Comparison of ENCODE assay signal across 2 cellular contexts in the genomic region with DNA sequence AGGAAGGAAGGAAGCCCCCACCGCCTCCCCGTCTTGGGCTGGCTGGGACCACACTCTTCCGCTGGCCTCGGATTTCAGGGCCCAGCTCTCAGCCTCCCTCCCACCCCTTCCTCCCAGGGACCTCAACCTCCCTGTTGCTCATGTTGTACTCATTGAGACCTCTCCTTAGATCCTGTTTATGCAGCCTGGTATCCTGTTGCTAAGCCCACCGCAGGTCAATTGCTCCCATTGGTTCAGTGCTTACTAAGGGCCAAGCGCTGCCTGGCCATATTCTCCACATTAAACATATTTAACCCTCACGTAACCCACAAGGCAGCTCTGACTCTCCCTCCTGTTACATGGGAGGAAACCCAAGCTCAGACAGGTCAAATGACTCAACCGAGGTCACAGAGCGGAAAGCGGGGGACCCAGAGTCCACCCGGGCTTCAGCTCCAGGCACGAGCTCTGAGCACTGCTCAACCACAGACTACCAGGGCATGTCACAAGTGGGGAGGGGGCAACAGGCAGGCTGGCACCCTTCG.
TF ChIP-seq lines count a peak whose summit lies in the region.

No MANE protein-coding gene starts in this region.

TF ChIP-seq in K562, 482 proteins besides CTCF, POLR2A, EP300 and RAD21:
- TF ChIP-seq U2AF1 (optimal IDR thresholded peaks at IDR 0.05; ENCODE audit: low read depth, low read length) (no peak), ATF3 (IDR thresholded peaks at IDR 0.05) (0 out of 2 replicates have a peak, but pooled peaks have one; percentile 11), ATF3 (CRISPR knock-in tag; conservative IDR thresholded peaks at IDR 0.05) (no peak), ZNF277 (CRISPR knock-in tag; IDR thresholded peaks at IDR 0.05; ENCODE audit: borderline replicate concordance) (no peak), ETS2 (tag; IDR thresholded peaks at IDR 0.05; ENCODE audit: borderline replicate concordance, poor library complexity, severe bottlenecking) (no peak), RBM34 (IDR thresholded peaks at IDR 0.05; ENCODE audit: borderline replicate concordance, insufficient read depth, low read length) (no peak), NR2C2 (CRISPR knock-in tag; IDR thresholded peaks at IDR 0.05) (no peak), NR2C2 (tag; IDR thresholded peaks at IDR 0.05) (0 out of 2 replicates have a peak, but pooled peaks have one; percentile 48), JUND (IDR thresholded peaks at IDR 0.05; ENCODE audit: borderline replicate concordance, low read depth, low read length) (peak; percentile 46; the same call in 1 of the 2 replicates), JUND (tag; IDR thresholded peaks at IDR 0.05; ENCODE audit: borderline replicate concordance, low read depth, low read length) (no peak), CAMTA2 (CRISPR knock-in tag; conservative IDR thresholded peaks at IDR 0.05) (no peak)
- TF ChIP-seq, protein P1, sequence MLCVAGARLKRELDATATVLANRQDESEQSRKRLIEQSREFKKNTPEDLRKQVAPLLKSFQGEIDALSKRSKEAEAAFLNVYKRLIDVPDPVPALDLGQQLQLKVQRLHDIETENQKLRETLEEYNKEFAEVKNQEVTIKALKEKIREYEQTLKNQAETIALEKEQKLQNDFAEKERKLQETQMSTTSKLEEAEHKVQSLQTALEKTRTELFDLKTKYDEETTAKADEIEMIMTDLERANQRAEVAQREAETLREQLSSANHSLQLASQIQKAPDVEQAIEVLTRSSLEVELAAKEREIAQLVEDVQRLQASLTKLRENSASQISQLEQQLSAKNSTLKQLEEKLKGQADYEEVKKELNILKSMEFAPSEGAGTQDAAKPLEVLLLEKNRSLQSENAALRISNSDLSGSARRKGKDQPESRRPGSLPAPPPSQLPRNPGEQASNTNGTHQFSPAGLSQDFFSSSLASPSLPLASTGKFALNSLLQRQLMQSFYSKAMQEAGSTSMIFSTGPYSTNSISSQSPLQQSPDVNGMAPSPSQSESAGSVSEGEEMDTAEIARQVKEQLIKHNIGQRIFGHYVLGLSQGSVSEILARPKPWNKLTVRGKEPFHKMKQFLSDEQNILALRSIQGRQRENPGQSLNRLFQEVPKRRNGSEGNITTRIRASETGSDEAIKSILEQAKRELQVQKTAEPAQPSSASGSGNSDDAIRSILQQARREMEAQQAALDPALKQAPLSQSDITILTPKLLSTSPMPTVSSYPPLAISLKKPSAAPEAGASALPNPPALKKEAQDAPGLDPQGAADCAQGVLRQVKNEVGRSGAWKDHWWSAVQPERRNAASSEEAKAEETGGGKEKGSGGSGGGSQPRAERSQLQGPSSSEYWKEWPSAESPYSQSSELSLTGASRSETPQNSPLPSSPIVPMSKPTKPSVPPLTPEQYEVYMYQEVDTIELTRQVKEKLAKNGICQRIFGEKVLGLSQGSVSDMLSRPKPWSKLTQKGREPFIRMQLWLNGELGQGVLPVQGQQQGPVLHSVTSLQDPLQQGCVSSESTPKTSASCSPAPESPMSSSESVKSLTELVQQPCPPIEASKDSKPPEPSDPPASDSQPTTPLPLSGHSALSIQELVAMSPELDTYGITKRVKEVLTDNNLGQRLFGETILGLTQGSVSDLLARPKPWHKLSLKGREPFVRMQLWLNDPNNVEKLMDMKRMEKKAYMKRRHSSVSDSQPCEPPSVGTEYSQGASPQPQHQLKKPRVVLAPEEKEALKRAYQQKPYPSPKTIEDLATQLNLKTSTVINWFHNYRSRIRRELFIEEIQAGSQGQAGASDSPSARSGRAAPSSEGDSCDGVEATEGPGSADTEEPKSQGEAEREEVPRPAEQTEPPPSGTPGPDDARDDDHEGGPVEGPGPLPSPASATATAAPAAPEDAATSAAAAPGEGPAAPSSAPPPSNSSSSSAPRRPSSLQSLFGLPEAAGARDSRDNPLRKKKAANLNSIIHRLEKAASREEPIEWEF (CRISPR knock-in tag; IDR thresholded peaks at IDR 0.05) = no peak

TF ChIP-seq in HepG2, 621 proteins besides CTCF, POLR2A, EP300 and RAD21 (continues in another document):
- TF ChIP-seq SP2 (CRISPR knock-in tag; IDR thresholded peaks at IDR 0.05) = no peak
- TF ChIP-seq RARA (CRISPR knock-in tag; IDR thresholded peaks at IDR 0.05) = peak; percentile 67
- TF ChIP-seq SKIL (CRISPR knock-in tag; IDR thresholded peaks at IDR 0.05; ENCODE audit: borderline replicate concordance) = peak; percentile 17; the same call in 1 of the 2 replicates
- peak; percentile 59 for TF ChIP-seq ZMYM3 (CRISPR knock-in tag; IDR thresholded peaks at IDR 0.05)
- TF ChIP-seq HIC2 (CRISPR knock-in tag; IDR thresholded peaks at IDR 0.05; ENCODE audit: low read depth) = peak; percentile 67; the same call in 1 of the 2 replicates
- 0 out of 2 replicates have a peak, but pooled peaks have one; percentile 18 for TF ChIP-seq HNF4A (CRISPR knock-in tag; IDR thresholded peaks at IDR 0.05)
- no peak for TF ChIP-seq EHMT2 (IDR thresholded peaks at IDR 0.05; ENCODE audit: borderline replicate concordance, low read depth, low read length)
- TF ChIP-seq, protein P2, sequence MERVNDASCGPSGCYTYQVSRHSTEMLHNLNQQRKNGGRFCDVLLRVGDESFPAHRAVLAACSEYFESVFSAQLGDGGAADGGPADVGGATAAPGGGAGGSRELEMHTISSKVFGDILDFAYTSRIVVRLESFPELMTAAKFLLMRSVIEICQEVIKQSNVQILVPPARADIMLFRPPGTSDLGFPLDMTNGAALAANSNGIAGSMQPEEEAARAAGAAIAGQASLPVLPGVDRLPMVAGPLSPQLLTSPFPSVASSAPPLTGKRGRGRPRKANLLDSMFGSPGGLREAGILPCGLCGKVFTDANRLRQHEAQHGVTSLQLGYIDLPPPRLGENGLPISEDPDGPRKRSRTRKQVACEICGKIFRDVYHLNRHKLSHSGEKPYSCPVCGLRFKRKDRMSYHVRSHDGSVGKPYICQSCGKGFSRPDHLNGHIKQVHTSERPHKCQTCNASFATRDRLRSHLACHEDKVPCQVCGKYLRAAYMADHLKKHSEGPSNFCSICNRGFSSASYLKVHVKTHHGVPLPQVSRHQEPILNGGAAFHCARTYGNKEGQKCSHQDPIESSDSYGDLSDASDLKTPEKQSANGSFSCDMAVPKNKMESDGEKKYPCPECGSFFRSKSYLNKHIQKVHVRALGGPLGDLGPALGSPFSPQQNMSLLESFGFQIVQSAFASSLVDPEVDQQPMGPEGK (CRISPR knock-in tag; IDR thresholded peaks at IDR 0.05) = peak; percentile 36; the same call in 1 of the 2 replicates
- TF ChIP-seq TAF1 (CRISPR knock-in tag; IDR thresholded peaks at IDR 0.05) = no peak
- TF ChIP-seq ELF4 (CRISPR knock-in tag; IDR thresholded peaks at IDR 0.05; ENCODE audit: borderline replicate concordance) = no peak
- no peak for TF ChIP-seq NFIC (IDR thresholded peaks at IDR 0.05; ENCODE audit: low read length)
- TF ChIP-seq ZNF768 (CRISPR knock-in tag; IDR thresholded peaks at IDR 0.05) = peak; percentile 79
- TF ChIP-seq ZNF652 (CRISPR knock-in tag; IDR thresholded peaks at IDR 0.05; ENCODE audit: borderline replicate concordance, low read depth) = peak; percentile 94
- TF ChIP-seq ZNF749 (CRISPR knock-in tag; IDR thresholded peaks at IDR 0.05; ENCODE audit: borderline replicate concordance) = no peak
- peak; percentile 53; the same call in 1 of the 2 replicates for TF ChIP-seq ETV5 (CRISPR knock-in tag; IDR thresholded peaks at IDR 0.05; ENCODE audit: borderline replicate concordance)
- TF ChIP-seq NR2F6 (IDR thresholded peaks at IDR 0.05) = peak; percentile 84
- peak; percentile 93 for TF ChIP-seq NR2F6 (CRISPR knock-in tag; IDR thresholded peaks at IDR 0.05)
- 0 out of 2 replicates have a peak, but pooled peaks have one; percentile 13 for TF ChIP-seq FOSL1 (CRISPR knock-in tag; IDR thresholded peaks at IDR 0.05; ENCODE audit: borderline replicate concordance)
- TF ChIP-seq, protein P3, sequence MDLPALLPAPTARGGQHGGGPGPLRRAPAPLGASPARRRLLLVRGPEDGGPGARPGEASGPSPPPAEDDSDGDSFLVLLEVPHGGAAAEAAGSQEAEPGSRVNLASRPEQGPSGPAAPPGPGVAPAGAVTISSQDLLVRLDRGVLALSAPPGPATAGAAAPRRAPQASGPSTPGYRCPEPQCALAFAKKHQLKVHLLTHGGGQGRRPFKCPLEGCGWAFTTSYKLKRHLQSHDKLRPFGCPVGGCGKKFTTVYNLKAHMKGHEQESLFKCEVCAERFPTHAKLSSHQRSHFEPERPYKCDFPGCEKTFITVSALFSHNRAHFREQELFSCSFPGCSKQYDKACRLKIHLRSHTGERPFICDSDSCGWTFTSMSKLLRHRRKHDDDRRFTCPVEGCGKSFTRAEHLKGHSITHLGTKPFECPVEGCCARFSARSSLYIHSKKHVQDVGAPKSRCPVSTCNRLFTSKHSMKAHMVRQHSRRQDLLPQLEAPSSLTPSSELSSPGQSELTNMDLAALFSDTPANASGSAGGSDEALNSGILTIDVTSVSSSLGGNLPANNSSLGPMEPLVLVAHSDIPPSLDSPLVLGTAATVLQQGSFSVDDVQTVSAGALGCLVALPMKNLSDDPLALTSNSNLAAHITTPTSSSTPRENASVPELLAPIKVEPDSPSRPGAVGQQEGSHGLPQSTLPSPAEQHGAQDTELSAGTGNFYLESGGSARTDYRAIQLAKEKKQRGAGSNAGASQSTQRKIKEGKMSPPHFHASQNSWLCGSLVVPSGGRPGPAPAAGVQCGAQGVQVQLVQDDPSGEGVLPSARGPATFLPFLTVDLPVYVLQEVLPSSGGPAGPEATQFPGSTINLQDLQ (CRISPR knock-in tag; IDR thresholded peaks at IDR 0.05) = no peak
- TF ChIP-seq RORA (CRISPR knock-in tag; IDR thresholded peaks at IDR 0.05) = no peak
- TF ChIP-seq ZNF576 (CRISPR knock-in tag; IDR thresholded peaks at IDR 0.05) = no peak
- TF ChIP-seq MTA3 (CRISPR knock-in tag; IDR thresholded peaks at IDR 0.05) = no peak
- no peak for TF ChIP-seq ZNF530 (CRISPR knock-in tag; IDR thresholded peaks at IDR 0.05; ENCODE audit: low read depth)
- TF ChIP-seq ZNF761 (CRISPR knock-in tag; conservative IDR thresholded peaks at IDR 0.05) = no peak
- no peak for TF ChIP-seq ZNF7 (CRISPR knock-in tag; IDR thresholded peaks at IDR 0.05)
- 0 out of 2 replicates have a peak, but pooled peaks have one; percentile 29 for TF ChIP-seq RXRA (CRISPR knock-in tag; IDR thresholded peaks at IDR 0.05)
- no peak for TF ChIP-seq HOXD1 (CRISPR knock-in tag; IDR thresholded peaks at IDR 0.05)
- no peak for TF ChIP-seq ATRX (CRISPR knock-in tag; IDR thresholded peaks at IDR 0.05; ENCODE audit: borderline replicate concordance)
- TF ChIP-seq ZFP36L1 (CRISPR knock-in tag; IDR thresholded peaks at IDR 0.05) = no peak
- TF ChIP-seq IRF2 (CRISPR knock-in tag; IDR thresholded peaks at IDR 0.05) = no peak
- no peak for TF ChIP-seq ZNF256 (CRISPR knock-in tag; conservative IDR thresholded peaks at IDR 0.05)
